In the genomic region with DNA sequence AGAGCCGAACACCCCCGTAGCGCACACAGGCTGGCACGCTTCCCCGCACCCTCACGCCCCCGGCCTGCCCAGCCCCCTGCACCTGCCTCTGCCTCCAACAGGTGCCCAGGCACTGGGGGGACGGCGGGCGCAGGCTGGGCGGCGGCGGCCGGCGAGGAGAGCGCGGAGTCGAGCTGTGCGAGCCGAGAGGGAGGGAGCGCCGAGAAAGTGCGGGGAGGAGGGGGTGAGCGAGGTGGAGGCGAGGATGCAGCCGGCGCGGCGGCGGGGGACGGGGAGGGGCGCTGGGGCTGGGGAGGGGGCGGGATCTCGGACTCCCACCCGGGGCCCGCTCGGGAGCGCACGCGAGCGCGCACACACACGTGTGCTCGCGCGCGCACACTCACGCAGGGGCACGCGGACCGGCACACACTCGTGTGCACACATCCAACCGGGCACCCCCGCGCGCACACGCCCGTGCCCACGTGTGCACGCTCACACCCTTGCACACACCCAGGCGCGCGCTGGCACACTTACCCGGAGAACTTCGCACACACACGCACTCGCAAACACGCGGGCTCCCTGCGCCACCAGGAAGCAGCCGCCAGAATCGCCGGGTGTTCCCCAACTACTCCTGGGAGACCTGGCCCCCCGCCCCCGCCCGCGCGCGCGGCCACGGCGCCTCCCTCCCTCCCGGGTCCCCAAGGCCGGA, we compare ENCODE assay signal across 9 cellular contexts. TPM values are rescaled to one million over a fixed set of nuclear protein-coding genes. Genes with fewer than 3 reads are reported as not detected.
DNase-seq lines count a peak whose midpoint lies in the region; ATAC-seq and TF ChIP-seq lines count a peak whose summit lies in the region.
"Had no signal": no experiment of that assay in that cellular context is flagged by ENCODE, and none has a peak within 500 bp of the region (broad histone marks: within the 10 kb centered on the region; RNA-seq: fewer than 3 reads in every experiment).

A gene (minus strand): TSS at position 211 of the 688 bp plus-strand sequence. CDS start 805 bp downstream, outside the sequence.

- H3K36me3 ChIP-seq in MG63, result peaks cover under 1% of the 10 kb centered on the region; the same call in 1 of the 2 replicates
- no peaks in the 10 kb centered on the region for H3K36me3 ChIP-seq in left ventricle myocardium inferior

- H3K27me3 ChIP-seq in MG63, result no peaks in the 10 kb centered on the region
- peaks cover 54% of the 10 kb centered on the region for H3K27me3 ChIP-seq in left ventricle myocardium inferior (ENCODE audit: low read depth)

- H3K4me3 ChIP-seq in MG63 (peak within 1 kb of the TSS; percentile 43), left ventricle myocardium inferior (peak within 1 kb of the TSS; percentile 60)

- H3K4me3 Mint-ChIP-seq in activated T-cell treated with anti-CD3 and anti-CD28 coated beads, Interleukin-2, amount 50 U/mL, for 4 hours, result peak within 1 kb of the TSS; percentile 78

- no peaks in the 10 kb centered on the region for H3K9me3 Mint-ChIP-seq in activated T-cell treated with anti-CD3 and anti-CD28 coated beads, Interleukin-2, amount 50 U/mL, for 4 hours

- H3K27ac ChIP-seq in left ventricle myocardium inferior (replicated peaks), result no peak within 1 kb of the TSS
- H3K27ac ChIP-seq: neutrophil had no signal

- ATAC-seq in activated T-cell treated with anti-CD3 and anti-CD28 coated beads, Interleukin-2, amount 50 U/mL, for 4 hours, result peak; percentile 64 to 77
- ATAC-seq in HG02870 (IDR thresholded peaks at IDR 0.05; ENCODE audit: unreplicated experiment), result no peak

- H3K4me1 Mint-ChIP-seq in activated T-cell treated with anti-CD3 and anti-CD28 coated beads, Interleukin-2, amount 50 U/mL, for 4 hours (ENCODE audit: low read depth), result peaks cover 9% of the 10 kb centered on the region

- H3K27me3 Mint-ChIP-seq in activated T-cell treated with anti-CD3 and anti-CD28 coated beads, Interleukin-2, amount 50 U/mL, for 4 hours (ENCODE audit: low read depth), result peaks cover 22% of the 10 kb centered on the region

- DNase-seq in D341Med (ENCODE audit: low spot score) (peak; percentile 85), MG63 (peak; percentile 46), left ventricle myocardium inferior (no peak), AG20443 (ENCODE audit: low spot score) (no peak), CD1c-positive myeloid dendritic cell (ENCODE audit: extremely low spot score) (no peak)
- DNase-seq in activated T-cell treated with anti-CD3 and anti-CD28 coated beads, Interleukin-2, amount 50 U/mL, for 4 hours, result peak; percentile 24
- DNase-seq in stimulated activated CD4-positive, alpha-beta T cell treated with anti-CD3 and anti-CD28 coated beads, Interleukin-2, amount 100 ng/mL, for 24 hours, result peak; percentile 42 to 51

- peaks cover 21% of the 10 kb centered on the region for H3K4me1 ChIP-seq in left ventricle myocardium inferior

- H3K36me3 Mint-ChIP-seq in activated T-cell treated with anti-CD3 and anti-CD28 coated beads, Interleukin-2, amount 50 U/mL, for 4 hours (ENCODE audit: insufficient read depth), result no peaks in the 10 kb centered on the region

- intact Hi-C loops in left ventricle myocardium inferior (cut with micrococcal nuclease), result no loop called here

- no peak for TF ChIP-seq CTCF in left ventricle myocardium inferior (IDR thresholded peaks at IDR 0.05; ENCODE audit: borderline replicate concordance)

- no peaks in the 10 kb centered on the region for H3K9me3 ChIP-seq in MG63
- H3K9me3 ChIP-seq in left ventricle myocardium inferior (replicated peaks), result no peaks in the 10 kb centered on the region
- H3K9me3 ChIP-seq: neutrophil had no signal

RNA-seq across cellular contexts. Expression of the gene that starts here (rescaled TPM):
- total RNA-seq in MG63 (2014; rRNA removed; shearing (Covaris generic); ENCODE audit: low replicate concordance), result not detected in 2 replicates
- total RNA-seq in activated T-cell treated with anti-CD3 and anti-CD28 coated beads, Interleukin-2, amount 50 U/mL, for 4 hours, result 1 to 10 TPM in 2 of 3 donors, under 1 TPM in 1; 0.49 to 2.5 (median 1.1) TPM
- total RNA-seq in left ventricle myocardium inferior, result 0.66 TPM

Comparison
In these comparisons a context has a peak if more than half of its experiments do, and no peak if none do; other contexts are left out.
1. Peak in DNase-seq and H3K4me3 ChIP-seq in MG63; RNA of the gene not detected or under 1 TPM.
2. DNase-seq: peak in D341Med (single experiment), activated T-cell treated with anti-CD3 and anti-CD28 coated beads, Interleukin-2, amount 50 U/mL, for 4 hours (single experiment) and stimulated activated CD4-positive, alpha-beta T cell treated with anti-CD3 and anti-CD28 coated beads, Interleukin-2, amount 100 ng/mL, for 24 hours (2 of 2); none in left ventricle myocardium inferior (single experiment), AG20443 (single experiment) and CD1c-positive myeloid dendritic cell (single experiment).